ENCODE assay signal across 1 cellular context in genomic region chr4:139809207-139810157, GRCh38.
TF ChIP-seq lines count a peak whose summit lies in the region.

No MANE protein-coding gene starts in this region.

TF ChIP-seq in SK-N-SH, 30 proteins besides CTCF, POLR2A, EP300 and RAD21 (continued from another document):
- TF ChIP-seq, protein P1, sequence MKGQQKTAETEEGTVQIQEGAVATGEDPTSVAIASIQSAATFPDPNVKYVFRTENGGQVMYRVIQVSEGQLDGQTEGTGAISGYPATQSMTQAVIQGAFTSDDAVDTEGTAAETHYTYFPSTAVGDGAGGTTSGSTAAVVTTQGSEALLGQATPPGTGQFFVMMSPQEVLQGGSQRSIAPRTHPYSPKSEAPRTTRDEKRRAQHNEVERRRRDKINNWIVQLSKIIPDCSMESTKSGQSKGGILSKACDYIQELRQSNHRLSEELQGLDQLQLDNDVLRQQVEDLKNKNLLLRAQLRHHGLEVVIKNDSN (IDR thresholded peaks at IDR 0.05; ENCODE audit: borderline replicate concordance, low read depth) = no peak
- no peak for TF ChIP-seq CHD2 (IDR thresholded peaks at IDR 0.05; ENCODE audit: low read length, partially characterized antibody)
- no peak for TF ChIP-seq SMC3 (IDR thresholded peaks at IDR 0.05; ENCODE audit: low read depth, low read length)
- TF ChIP-seq RFX5 (IDR thresholded peaks at IDR 0.05; ENCODE audit: low read length) = no peak
TF ChIP-seq in SK-N-SH: peak in this region for 0.
